Comparison of ENCODE assay signal across 21 cellular contexts in genomic region chr9:37715260-37715659, GRCh38.
"Had no signal": no experiment of that assay in that cellular context is flagged by ENCODE, and none has a peak within 500 bp of the region (broad histone marks: within the 10 kb centered on the region; RNA-seq: fewer than 3 reads in every experiment).

No MANE protein-coding gene starts in this region.

- FAIRE-seq: endothelial cell of umbilical vein, frontal cortex had no signal

- H3K4me3 ChIP-seq: coronary artery, heart left ventricle, left ventricle myocardium inferior, lung, testis, tibial nerve, upper lobe of right lung, vagina had no signal

- H3K4me1 ChIP-seq: heart left ventricle, left ventricle myocardium inferior, testis, tibial nerve, upper lobe of right lung, vagina had no signal

- H3K9me3 ChIP-seq: heart left ventricle, left ventricle myocardium inferior, testis, tibial nerve, upper lobe of right lung, vagina had no signal

- ATAC-seq: heart left ventricle; right cardiac atrium; stimulated activated memory B cell treated with anti-CD40 and anti-IgM and Interleukin-4, amounts not matched to agents 10 μg/mL and 1 μg/mL and 100 μg/mL, for 72 hours; stimulated activated naive CD8-positive, alpha-beta T cell treated with anti-CD3 and anti-CD28 coated beads, Interleukin-15, amount 100 ng/mL, for 72 hours; upper lobe of right lung had no signal

- H3K36me3 Mint-ChIP-seq: naive B cell; stimulated activated memory B cell treated with anti-CD40 and anti-IgM and Interleukin-4, amounts not matched to agents 10 μg/mL and 1 μg/mL and 100 μg/mL, for 72 hours had no signal

- H3K4me1 Mint-ChIP-seq: naive B cell; nephron progenitor cell; stimulated activated memory B cell treated with anti-CD40 and anti-IgM and Interleukin-4, amounts not matched to agents 10 μg/mL and 1 μg/mL and 100 μg/mL, for 72 hours; stimulated activated naive CD8-positive, alpha-beta T cell treated with anti-CD3 and anti-CD28 coated beads, Interleukin-15, amount 100 ng/mL, for 72 hours had no signal

- H3K27ac ChIP-seq: coronary artery, heart left ventricle, left ventricle myocardium inferior, testis, tibial nerve, upper lobe of right lung, vagina had no signal

- H3K27me3 ChIP-seq: heart left ventricle, testis, tibial nerve, upper lobe of right lung, vagina had no signal

- DNase-seq: effector CD4-positive, alpha-beta T cell; endodermal cell; erythroblast; heart left ventricle; hippocampal formation; left ventricle myocardium inferior; mesenchymal stem cell; naive B cell; nephron progenitor cell; right cardiac atrium; stimulated activated CD4-positive, alpha-beta T cell treated with anti-CD3 and anti-CD28 coated beads, Interleukin-4, amount 100 ng/mL, for 1 hour; stimulated activated naive CD8-positive, alpha-beta T cell treated with anti-CD3 and anti-CD28 coated beads, Interleukin-15, amount 100 ng/mL, for 72 hours; testis; upper lobe of right lung had no signal

- H3K4me3 Mint-ChIP-seq: endodermal cell; naive B cell; nephron progenitor cell; stimulated activated memory B cell treated with anti-CD40 and anti-IgM and Interleukin-4, amounts not matched to agents 10 μg/mL and 1 μg/mL and 100 μg/mL, for 72 hours; stimulated activated naive CD8-positive, alpha-beta T cell treated with anti-CD3 and anti-CD28 coated beads, Interleukin-15, amount 100 ng/mL, for 72 hours had no signal

- H3K36me3 ChIP-seq: heart left ventricle, left ventricle myocardium inferior, tibial nerve, upper lobe of right lung, vagina had no signal

- H3K9me3 Mint-ChIP-seq: endodermal cell; naive B cell; nephron progenitor cell; stimulated activated memory B cell treated with anti-CD40 and anti-IgM and Interleukin-4, amounts not matched to agents 10 μg/mL and 1 μg/mL and 100 μg/mL, for 72 hours; stimulated activated naive CD8-positive, alpha-beta T cell treated with anti-CD3 and anti-CD28 coated beads, Interleukin-15, amount 100 ng/mL, for 72 hours had no signal

- H3K27ac Mint-ChIP-seq: endodermal cell; naive B cell; nephron progenitor cell; stimulated activated memory B cell treated with anti-CD40 and anti-IgM and Interleukin-4, amounts not matched to agents 10 μg/mL and 1 μg/mL and 100 μg/mL, for 72 hours; stimulated activated naive CD8-positive, alpha-beta T cell treated with anti-CD3 and anti-CD28 coated beads, Interleukin-15, amount 100 ng/mL, for 72 hours had no signal
